Comparison of ENCODE assay signal across 26 cellular contexts in genomic region chrX:75544760-75545159, GRCh38. TPM values are rescaled to one million over a fixed set of nuclear protein-coding genes. Genes with fewer than 3 reads are reported as not detected.
"Had no signal": no experiment of that assay in that cellular context is flagged by ENCODE, and none has a peak within 500 bp of the region (broad histone marks: within the 10 kb centered on the region; RNA-seq: fewer than 3 reads in every experiment).

No MANE protein-coding gene starts in this region.

- H3K36me3 ChIP-seq: brain microvascular endothelial cell, SJCRH30 had no signal

- H3K27me3 ChIP-seq: brain microvascular endothelial cell, SJCRH30 had no signal

- H3K4me1 ChIP-seq: SJCRH30 had no signal

- ATAC-seq: activated CD8-positive, alpha-beta T cell treated with anti-CD3 and anti-CD28 coated beads, Interleukin-2, amount 10 ng/mL, durations not matched to agents 7 days and 5 days; Panc1 had no signal

- H3K27ac ChIP-seq: brain microvascular endothelial cell, KMS-11, SJCRH30 had no signal

- H3K4me3 ChIP-seq: SJCRH30 had no signal

- H3K9me3 ChIP-seq: SJCRH30, SK-N-SH had no signal

- DNase-seq: activated CD4-positive, alpha-beta T cell treated with anti-CD3 and anti-CD28 coated beads, Interleukin-2, amount 10 ng/mL, durations not matched to agents 24 days and 14 days; activated CD4-positive, alpha-beta T cell treated with anti-CD3 and anti-CD28 coated beads, Interleukin-2, amount 50 U/mL, for 48 hours; activated CD8-positive, alpha-beta T cell treated with anti-CD3 and anti-CD28 coated beads, Interleukin-2, amount 10 ng/mL, durations not matched to agents 7 days and 5 days; activated gamma-delta T cell; activated naive CD4-positive, alpha-beta T cell treated with Interleukin-2 at 50 U/mL for 16 hours; activated naive CD8-positive, alpha-beta T cell treated with anti-CD3 and anti-CD28 coated beads, Interleukin-2, amount 10 ng/mL, durations not matched to agents 7 days and 5 days; activated T-cell treated with anti-CD3 and anti-CD28 coated beads, Interleukin-2, amount 50 U/mL, for 24 hours; amygdala; brain microvascular endothelial cell; central memory CD4-positive, alpha-beta T cell; MM.1S; MV-4-11; NCI-H1092; NCI-H1417; NCI-H146; NCI-H187; NCI-H2029 treated with DMSO at 0.1 percent for 48 hours; NCI-H2107; NCI-H226; NCI-H524 treated with DMSO at 0.1 percent for 48 hours; SHP77; SJCRH30; SK-N-SH had no signal

RNA-seq across cellular contexts. Expression of gene ZDHHC15, which starts 21.9 kb away (rescaled TPM):
- total RNA-seq: activated CD8-positive, alpha-beta T cell treated with anti-CD3 and anti-CD28 coated beads, Interleukin-2, amount 10 ng/mL, durations not matched to agents 7 days and 5 days; NCI-H460 had no signal
